In genomic region chr18:58493516-58494253, GRCh38 we compare ENCODE assay signal across 8 cellular contexts.
A peak's percentile ranks its signal among the peaks of the same experiment; 100 is the strongest.
DNase-seq lines count a peak whose midpoint lies in the region; ATAC-seq and TF ChIP-seq lines count a peak whose summit lies in the region.

No MANE protein-coding gene starts in this region.

- WGBS in lower leg skin, 2 donors = 19 to 23% methylated on average over 18 of the region's 18 CpGs

- H3K4me3 ChIP-seq in choroid plexus epithelial cell (ENCODE audit: low read depth, low read length) (no peak overlapping the region), lower leg skin (ENCODE audit: low read depth, poor library complexity, severe bottlenecking) (no peak overlapping the region)

- no peak for TF ChIP-seq POLR2A in lower leg skin (IDR thresholded peaks at IDR 0.05)

- intact Hi-C loops in lower leg skin (cut with DNase I; ENCODE audit: low total_unique reads) = no loop called here

- ATAC-seq in HG03280 (IDR thresholded peaks at IDR 0.05; ENCODE audit: unreplicated experiment) = peak; percentile 55

- TF ChIP-seq CTCF in choroid plexus epithelial cell (conservative IDR thresholded peaks at IDR 0.05; ENCODE audit: low read depth, low read length) (peak; percentile 93), lower leg skin (IDR thresholded peaks at IDR 0.05) (no peak)

- DNase-seq in SIG-M5 treated with dmso at 0.1 percent for 504 hours (lab: John Stamatoyannopoulos, UW; ENCODE audit: unreplicated experiment) = peak; percentile 74
- DNase-seq in SIG-M5 (lab: John Stamatoyannopoulos, UW) = no peak
- DNase-seq in NCI-H510A (lab: John Stamatoyannopoulos, UW) = peak; percentile 52
- peak; percentile 51 to 69 for DNase-seq in activated CD4-positive, alpha-beta T cell treated with anti-CD3 and anti-CD28 coated beads for 4 hours
- peak; percentile 88 for DNase-seq in choroid plexus epithelial cell (ENCODE audit: low read depth)
- DNase-seq in lower leg skin (ENCODE audit: low spot score in 2 of 2) = peak; percentile 75 to 94
- DNase-seq in stimulated activated CD4-positive, alpha-beta T cell treated with anti-CD3 and anti-CD28 coated beads, Interleukin-4, amount 100 ng/mL, for 48 hours (ENCODE audit: low read depth in 2 of 2) = peak; percentile 60 to 66
